In genomic region chr1:2442676-2443075, GRCh38 we compare ENCODE assay signal across 13 cellular contexts.
"Had no signal": no experiment of that assay in that cellular context is flagged by ENCODE, and none has a peak within 500 bp of the region (broad histone marks: within the 10 kb centered on the region; RNA-seq: fewer than 3 reads in every experiment).

No MANE protein-coding gene starts in this region.

- H3K27ac ChIP-seq: right atrium auricular region, SJSA1, upper lobe of left lung had no signal

- H3K4me3 Mint-ChIP-seq: activated CD4-positive, alpha-beta memory T cell treated with anti-CD3 and anti-CD28 coated beads, Interleukin-2, amount 10 ng/mL, durations not matched to agents 7 days and 5 days; dendritic cell treated with granulocyte-macrophage colony-stimulating factor and Interleukin-4, amounts not matched to agents 40 ng/mL and 50 ng/mL, for 4 days; endodermal cell; neural crest cell had no signal

- H3K4me1 ChIP-seq: right atrium auricular region, SJSA1 had no signal

- H3K9me3 ChIP-seq: right atrium auricular region, SJSA1, upper lobe of left lung had no signal

- DNase-seq: activated CD4-positive, alpha-beta memory T cell treated with anti-CD3 and anti-CD28 coated beads, Interleukin-2, amount 10 ng/mL, durations not matched to agents 7 days and 5 days; activated CD8-positive, alpha-beta memory T cell treated with anti-CD3 and anti-CD28 coated beads, Interleukin-2, amount 50 U/mL, for 48 hours; central memory CD4-positive, alpha-beta T cell; mammary epithelial cell; SW 1271; T-helper 9 cell had no signal

- H3K36me3 ChIP-seq: right atrium auricular region, SJSA1, upper lobe of left lung had no signal

- H3K4me1 Mint-ChIP-seq: activated CD4-positive, alpha-beta memory T cell treated with anti-CD3 and anti-CD28 coated beads, Interleukin-2, amount 10 ng/mL, durations not matched to agents 7 days and 5 days; endodermal cell had no signal

- H3K9me3 Mint-ChIP-seq: activated CD4-positive, alpha-beta memory T cell treated with anti-CD3 and anti-CD28 coated beads, Interleukin-2, amount 10 ng/mL, durations not matched to agents 7 days and 5 days; dendritic cell treated with granulocyte-macrophage colony-stimulating factor and Interleukin-4, amounts not matched to agents 40 ng/mL and 50 ng/mL, for 4 days; endodermal cell; neural crest cell had no signal

- H3K4me3 ChIP-seq: right atrium auricular region, SJSA1, smooth muscle cell, upper lobe of left lung had no signal

- H3K27ac Mint-ChIP-seq: activated CD4-positive, alpha-beta memory T cell treated with anti-CD3 and anti-CD28 coated beads, Interleukin-2, amount 10 ng/mL, durations not matched to agents 7 days and 5 days; dendritic cell treated with granulocyte-macrophage colony-stimulating factor and Interleukin-4, amounts not matched to agents 40 ng/mL and 50 ng/mL, for 4 days; endodermal cell had no signal
